Comparison of ENCODE assay signal across 19 cellular contexts in genomic region chr13:29964181-29964845, GRCh38.
DNase-seq lines count a peak whose midpoint lies in the region; ATAC-seq, FAIRE-seq and TF ChIP-seq lines count a peak whose summit lies in the region.
"Had no signal": no experiment of that assay in that cellular context is flagged by ENCODE, and none has a peak within 500 bp of the region (broad histone marks: within the 10 kb centered on the region; RNA-seq: fewer than 3 reads in every experiment).

No MANE protein-coding gene starts in this region.

- H3K14ac ChIP-seq in H1 (ENCODE audit: insufficient read length), result no peak overlapping the region

- H4K20me1 ChIP-seq in GM23338 (replicated peaks; ENCODE audit: insufficient read depth) (no peaks in the 10 kb centered on the region), Loucy (ENCODE audit: insufficient read depth, low read length, poor library complexity, severe bottlenecking) (no peaks in the 10 kb centered on the region), H1 (replicated peaks in 1 of 2; ENCODE audit: control insufficient read depth in 1 of 2, insufficient read depth in 2 of 2, low read length in 2 of 2) (no peaks in the 10 kb centered on the region)

- peak; percentile 95 for ATAC-seq in GM23338
- ATAC-seq: SK-N-SH treated with all-trans-retinoic acid at 6 μM for 48 hours had no signal

- H3F3A ChIP-seq in GM23338 (replicated peaks; ENCODE audit: low read depth) (no peaks in the 10 kb centered on the region), Loucy (ENCODE audit: low read depth) (no peaks in the 10 kb centered on the region)

- H3K36me3 ChIP-seq in GM23338 (ENCODE audit: insufficient read depth) (no peaks in the 10 kb centered on the region), Loucy (ENCODE audit: insufficient read depth, low read length) (no peaks in the 10 kb centered on the region), H1 (ENCODE audit: control insufficient read depth in 2 of 4, insufficient read depth in 4 of 4, low read length in 3 of 4) (no peaks in the 10 kb centered on the region)

- peak overlapping the region; percentile 3; the same call in 1 of the 3 replicates for H3K4me3 Mint-ChIP-seq in GM23338
- H3K4me3 Mint-ChIP-seq: CD14-positive monocyte; HFFc6; IgD-negative memory B cell; T-helper 1 cell treated with Interleukin-12 subunit alpha and Interleukin-12 subunit beta and Interleukin-4 antibody, amounts not matched to agents 30 μg/mL and 1 μg/mL, for 36 hours had no signal

- peak overlapping the region; percentile 73 for H2BK120ac ChIP-seq in H1 (replicated peaks; ENCODE audit: low read depth, low read length)

- POLR2A ChIA-PET in H1 (lab: Charles Lee; ENCODE audit: partially characterized antibody), result interaction anchor here (0.8 to 1.5 kb wide), 4 partner anchors 10 to 148 kb away, joined by 3 to 9 read pairs (median 4); no protein-coding TSS in a partner anchor

- H3K27ac Mint-ChIP-seq in GM23338, result peak overlapping the region; percentile 77
- H3K27ac Mint-ChIP-seq: CD14-positive monocyte; HFFc6; T-helper 1 cell treated with Interleukin-12 subunit alpha and Interleukin-12 subunit beta and Interleukin-4 antibody, amounts not matched to agents 30 μg/mL and 1 μg/mL, for 36 hours had no signal

- H3K23me2 ChIP-seq in H1 (ENCODE audit: low read depth, low read length), result no peaks in the 10 kb centered on the region; the same call in 1 of the 2 replicates

- H3K4me3 ChIP-seq in GM23338 (no peak overlapping the region), Loucy (ENCODE audit: low read length, poor library complexity, severe bottlenecking) (no peak overlapping the region), H1 (ENCODE audit: extremely low read depth in 1 of 4, insufficient read depth in 2 of 4, low read depth in 3 of 4, low read length in 4 of 4) (peak overlapping the region in 1 of 4 experiments; percentile 24; a peak in 1 of 8 replicates)

- TF ChIP-seq POLR2A in H1 (IDR thresholded peaks at IDR 0.05; ENCODE audit: control extremely low read depth in 1 of 2, low read depth in 2 of 2, low read length in 2 of 2), result no peak

- FAIRE-seq in H1 (lab: Jason Lieb, UNC), result peak; percentile 80

- H3K9ac ChIP-seq in Loucy (ENCODE audit: low read depth, low read length, poor library complexity, severe bottlenecking), result no peak overlapping the region
- no peak overlapping the region for H3K9ac ChIP-seq in H1 (replicated peaks in 1 of 4; ENCODE audit: extremely low read depth in 1 of 4, low read depth in 3 of 4, low read length in 3 of 4)

- H3K4ac ChIP-seq in H1 (replicated peaks; ENCODE audit: insufficient read length, low read depth, low read length), result peak overlapping the region; percentile 4

- 60% methylated on average over 10 of the region's 10 CpGs; no CpG with 5 or more reads in 1 of the 2 experiments for WGBS in H1 (ENCODE audit: extremely low coverage in 1 of 2, insufficient coverage in 1 of 2, insufficient read length in 1 of 2, insufficient replicate concordance in 2 of 2, low coverage in 1 of 2, low lambda C conversion rate in 2 of 2, missing lambda C conversion rate in 1 of 2), 2 experiments

- H2BK20ac ChIP-seq in H1 (ENCODE audit: low read length), result peak overlapping the region; percentile 67

- peak; percentile 86 for DNase-seq in GM23338 (ENCODE audit: low spot score)
- peak in 1 of 2 experiments; percentile 36 for DNase-seq in H1 (ENCODE audit: low read depth in 1 of 2, low spot score in 2 of 2)
- peak; percentile 59 for DNase-seq in iPS-NIHi11 (ENCODE audit: low spot score)
- DNase-seq in stimulated activated CD8-positive, alpha-beta memory T cell treated with anti-CD3 and anti-CD28 coated beads, Interleukin-4, amount 100 ng/mL, for 48 hours, result no peak
- no peak for DNase-seq in NCI-H82 treated with DMSO at 0.1 percent for 48 hours (lab: John Stamatoyannopoulos, UW; ENCODE audit: unreplicated experiment)
- DNase-seq in central memory CD4-positive, alpha-beta T cell, result no peak
- DNase-seq in NCI-H1436 treated with DMSO at 0.1 percent for 48 hours (lab: John Stamatoyannopoulos, UW), result no peak
- DNase-seq: COR-L47, HFFc6, NCI-H146, NCI-H2081, NCI-H510A, NCI-H774, SHP77 treated with DMSO at 0.1 percent for 48 hours had no signal

- CTCF ChIA-PET in H1 (lab: Charles Lee; ENCODE audit: partially characterized antibody), result interaction anchor here (0.6 to 1.7 kb wide), 11 partner anchors 11 to 720 kb away, joined by 3 to 6 read pairs (median 4); no protein-coding TSS in a partner anchor

- peak overlapping the region; percentile 91; the same call in 1 of the 2 replicates for H3K18ac ChIP-seq in H1 (ENCODE audit: extremely low read depth, low read length)

- H4K91ac ChIP-seq in H1 (replicated peaks; ENCODE audit: insufficient read length, low read length), result peak overlapping the region; percentile 59

- H4K8ac ChIP-seq in H1 (ENCODE audit: extremely low read depth, insufficient read depth, low read length), result no peak overlapping the region

- H4K5ac ChIP-seq in H1 (ENCODE audit: insufficient read length, low read depth, low read length), result peak overlapping the region; percentile 34

- peak; percentile 48 to 65 for TF ChIP-seq RAD21 in H1 (IDR thresholded peaks at IDR 0.05 in 1 of 2, conservative IDR thresholded peaks at IDR 0.05 in 1 of 2; ENCODE audit: low read depth in 2 of 2, low read length in 2 of 2)

- H3K27ac ChIP-seq in GM23338 (ENCODE audit: low read depth) (peak overlapping the region; percentile 70), H1 (ENCODE audit: low read depth, low read length) (peak overlapping the region; percentile 51; the same call in 1 of the 2 replicates)

- H3K4me1 ChIP-seq in GM23338 (ENCODE audit: insufficient read depth), result peaks cover 20% of the 10 kb centered on the region
- H3K4me1 ChIP-seq in Loucy (ENCODE audit: insufficient read depth, low read length, poor library complexity, severe bottlenecking), result no peaks in the 10 kb centered on the region
- peaks cover 3 to 10% (median 7%) of the 10 kb centered on the region in 4 experiments; a peak in 5 of 7 replicates for H3K4me1 ChIP-seq in H1 (replicated peaks in 1 of 4; ENCODE audit: control insufficient read depth in 3 of 4, insufficient read depth in 4 of 4, low read length in 3 of 4)

- H2BK15ac ChIP-seq in H1 (ENCODE audit: low read length), result no peak overlapping the region

- H3K9me2 ChIP-seq in GM23338 (ENCODE audit: insufficient read depth), result peaks cover 19% of the 10 kb centered on the region
- no peaks in the 10 kb centered on the region for H3K9me2 ChIP-seq in Loucy (replicated peaks; ENCODE audit: low read depth, low read length)

- peaks cover 40% of the 10 kb centered on the region for H3K36me3 Mint-ChIP-seq in GM23338 (ENCODE audit: low read depth)
- H3K36me3 Mint-ChIP-seq: CD14-positive monocyte had no signal

- H3K27me3 ChIP-seq in GM23338 (ENCODE audit: insufficient read depth), result no peaks in the 10 kb centered on the region
- no peaks in the 10 kb centered on the region for H3K27me3 ChIP-seq in Loucy (ENCODE audit: insufficient read depth, low read length, poor library complexity, severe bottlenecking)
- peaks cover 0 to 5% (median 0%) of the 10 kb centered on the region in 4 experiments; a peak in 3 of 7 replicates for H3K27me3 ChIP-seq in H1 (replicated peaks in 1 of 4; ENCODE audit: control insufficient read depth in 3 of 4, extremely low read depth in 1 of 4, insufficient read depth in 3 of 4, low read length in 3 of 4)

- H3K79me2 ChIP-seq in GM23338 (replicated peaks; ENCODE audit: insufficient read depth), result no peaks in the 10 kb centered on the region
- no peaks in the 10 kb centered on the region for H3K79me2 ChIP-seq in Loucy (ENCODE audit: insufficient read depth, low read length)
- H3K79me2 ChIP-seq in H1 (ENCODE audit: control insufficient read depth in 1 of 2, insufficient read depth in 2 of 2, low read length in 2 of 2), result no peaks in the 10 kb centered on the region

- H3K27me3 Mint-ChIP-seq in GM23338 (ENCODE audit: insufficient read depth, low read depth, poor library complexity), result peaks cover 9% of the 10 kb centered on the region

- peak overlapping the region; percentile 4 for H3K4me2 ChIP-seq in GM23338
- H3K4me2 ChIP-seq in Loucy (ENCODE audit: low read depth, low read length, poor library complexity, severe bottlenecking), result no peak overlapping the region
- peak overlapping the region; percentile 25 to 52 for H3K4me2 ChIP-seq in H1 (ENCODE audit: insufficient read depth in 1 of 2, low read depth in 2 of 2, low read length in 2 of 2)

- H3K79me1 ChIP-seq in H1 (ENCODE audit: low read depth, low read length), result no peaks in the 10 kb centered on the region

- H2AFZ ChIP-seq in GM23338, result 0 out of 2 replicates have a peak overlapping the region, but pooled peaks have one; percentile 26
- 0 out of 2 replicates have a peak overlapping the region, but pooled peaks have one; percentile 48 for H2AFZ ChIP-seq in Loucy (ENCODE audit: low read length)
- peak overlapping the region; percentile 78 for H2AFZ ChIP-seq in H1 (ENCODE audit: low read length)

- peak overlapping the region; percentile 71; the same call in 1 of the 2 replicates for H2AK5ac ChIP-seq in H1 (ENCODE audit: low read depth, low read length)

- H3K23ac ChIP-seq in H1 (ENCODE audit: insufficient read length), result no peak overlapping the region

- no peak overlapping the region for H3K56ac ChIP-seq in H1 (replicated peaks; ENCODE audit: insufficient read length, low read depth, low read length)

- H2BK5ac ChIP-seq in H1 (ENCODE audit: low read depth, low read length), result peak overlapping the region; percentile 92; the same call in 1 of the 2 replicates

- H2BK12ac ChIP-seq in H1 (ENCODE audit: low read depth, low read length), result peak overlapping the region; percentile 94

- peak; percentile 53 to 62; a peak in 3 of 4 replicates for TF ChIP-seq CTCF in GM23338 (conservative IDR thresholded peaks at IDR 0.05; ENCODE audit: low read depth in 2 of 2)
- TF ChIP-seq CTCF in Loucy (conservative IDR thresholded peaks at IDR 0.05; ENCODE audit: low read length), result peak; percentile 46
- peak; percentile 27 to 49 (median 41) for TF ChIP-seq CTCF in H1 (IDR thresholded peaks at IDR 0.05; ENCODE audit: control extremely low read depth in 1 of 3, insufficient read depth in 1 of 3, low read depth in 1 of 3, low read length in 3 of 3)

- peaks cover 34% of the 10 kb centered on the region for H3K4me1 Mint-ChIP-seq in GM23338
- H3K4me1 Mint-ChIP-seq: CD14-positive monocyte, IgD-negative memory B cell had no signal

- TF ChIP-seq EP300 in H1 (IDR thresholded peaks at IDR 0.05; ENCODE audit: borderline replicate concordance in 1 of 2, low read depth in 2 of 2, low read length in 2 of 2), result no peak

- peaks cover 42% of the 10 kb centered on the region for H3K9me3 Mint-ChIP-seq in GM23338

- H3K9me3 ChIP-seq in Loucy (ENCODE audit: insufficient read depth, low read depth, low read length) (no peaks in the 10 kb centered on the region), H1 (ENCODE audit: insufficient read depth in 2 of 2, low read depth in 1 of 2, low read length in 1 of 2) (peaks cover 10 to 11% of the 10 kb centered on the region in 2 experiments; a peak in 3 of 4 replicates)

TF ChIP-seq in GM23338, 12 proteins besides CTCF, POLR2A, EP300 and RAD21 (continues in another document):
- peak; percentile 78; the same call in 1 of the 2 replicates for TF ChIP-seq NANOG (IDR thresholded peaks at IDR 0.05; ENCODE audit: borderline replicate concordance)

TF ChIP-seq in H1, 55 proteins besides CTCF, POLR2A, EP300 and RAD21 (continues in another document):
- TF ChIP-seq SP1 (IDR thresholded peaks at IDR 0.05; ENCODE audit: low read depth, low read length) (peak; percentile 77), POU5F1 (IDR thresholded peaks at IDR 0.05; ENCODE audit: low read depth, low read length) (peak; percentile 92), TEAD4 (IDR thresholded peaks at IDR 0.05; ENCODE audit: low read depth, low read length) (no peak)

Comparison
In these comparisons a context has a peak if more than half of its experiments do, and no peak if none do; other contexts are left out.
1. DNase-seq: peak in GM23338 (single experiment) and iPS-NIHi11 (single experiment); none in stimulated activated CD8-positive, alpha-beta memory T cell treated with anti-CD3 and anti-CD28 coated beads, Interleukin-4, amount 100 ng/mL, for 48 hours (single experiment), NCI-H82 treated with DMSO at 0.1 percent for 48 hours (single experiment), central memory CD4-positive, alpha-beta T cell (single experiment) and NCI-H1436 treated with DMSO at 0.1 percent for 48 hours (single experiment).
2. H2AFZ ChIP-seq: peak in every context shown above with its lines; median percentile 78 in H1; 48 in Loucy; 26 in GM23338.
3. Peak in every context shown above with its lines, with median percentiles within 50 percentile points of each other: CTCF ChIP-seq.